18 cellular contexts compared by ENCODE assay signal in genomic region chr16:100989-101388, GRCh38. TPM values are rescaled to one million over a fixed set of nuclear protein-coding genes. Genes with fewer than 3 reads are reported as not detected.
"Had no signal": no experiment of that assay in that cellular context is flagged by ENCODE, and none has a peak within 500 bp of the region (broad histone marks: within the 10 kb centered on the region; RNA-seq: fewer than 3 reads in every experiment).

No MANE protein-coding gene starts in this region.

- H3K27me3 ChIP-seq: thyroid gland had no signal

- H3K9me3 ChIP-seq: SK-N-SH, thyroid gland had no signal

- DNase-seq: activated CD4-positive, alpha-beta T cell treated with anti-CD3 and anti-CD28 coated beads for 36 hours; activated CD8-positive, alpha-beta memory T cell treated with anti-CD3 and anti-CD28 coated beads, Interleukin-2, amount 50 U/mL, for 48 hours; activated CD8-positive, alpha-beta T cell treated with anti-CD3 and anti-CD28 coated beads for 36 hours; activated naive CD4-positive, alpha-beta T cell treated with Interleukin-2 at 50 U/mL for 16 hours; activated naive CD8-positive, alpha-beta T cell treated with anti-CD3 and anti-CD28 coated beads, Interleukin-2, amount 50 U/mL, for 24 hours; central memory CD4-positive, alpha-beta T cell; effector memory CD8-positive, alpha-beta T cell; erythroblast; kidney; naive thymus-derived CD8-positive, alpha-beta T cell; nucleus accumbens; Right ventricle myocardium superior; SK-N-SH; stimulated activated CD4-positive, alpha-beta T cell treated with anti-CD3 and anti-CD28 coated beads, Interleukin-15, amount 100 ng/mL, for 24 hours; stimulated activated CD4-positive, alpha-beta T cell treated with anti-CD3 and anti-CD28 coated beads, Interleukin-4, amount 100 ng/mL, for 24 hours; T-helper 1 cell; thyroid gland; WERI-Rb-1 had no signal

- ATAC-seq: activated CD4-positive, alpha-beta T cell treated with anti-CD3 and anti-CD28 coated beads for 36 hours; activated CD8-positive, alpha-beta T cell treated with anti-CD3 and anti-CD28 coated beads for 36 hours; activated naive CD8-positive, alpha-beta T cell treated with anti-CD3 and anti-CD28 coated beads, Interleukin-2, amount 50 U/mL, for 24 hours; effector memory CD8-positive, alpha-beta T cell; naive thymus-derived CD8-positive, alpha-beta T cell had no signal

- H3K27ac ChIP-seq: WERI-Rb-1 had no signal

- H3K36me3 ChIP-seq: thyroid gland had no signal

- H3K4me3 ChIP-seq: thyroid gland had no signal

RNA-seq across cellular contexts. Expression of gene RHBDF1, which starts 28.6 kb away (rescaled TPM):
- total RNA-seq: naive thymus-derived CD8-positive, alpha-beta T cell had no signal
